Comparison of ENCODE assay signal across 1 cellular context in genomic region chr17:64509179-64509578, GRCh38.
TF ChIP-seq lines count a peak whose summit lies in the region.

No MANE protein-coding gene starts in this region.

TF ChIP-seq in H1, 55 proteins besides CTCF, POLR2A, EP300 and RAD21:
- no peak for TF ChIP-seq E2F6 (IDR thresholded peaks at IDR 0.05)
- no peak for TF ChIP-seq EZH2 (IDR thresholded peaks at IDR 0.05; ENCODE audit: low read depth, low read length, severe bottlenecking)
- TF ChIP-seq GABPA (IDR thresholded peaks at IDR 0.05; ENCODE audit: borderline replicate concordance, insufficient read depth, low read length) = no peak
- no peak for TF ChIP-seq SAP30 (IDR thresholded peaks at IDR 0.05; ENCODE audit: insufficient read depth, insufficient replicate concordance, low read length)
- no peak for TF ChIP-seq GTF2F1 (IDR thresholded peaks at IDR 0.05; ENCODE audit: borderline replicate concordance, low read depth, low read length)
- TF ChIP-seq PHF8 (conservative IDR thresholded peaks at IDR 0.05; ENCODE audit: low read depth, low read length) = no peak
- TF ChIP-seq BCL11A (IDR thresholded peaks at IDR 0.05; ENCODE audit: low read depth in 2 of 2, low read length in 2 of 2) = no peak
- no peak for TF ChIP-seq HDAC6 (IDR thresholded peaks at IDR 0.05; ENCODE audit: low read depth, low read length)
- TF ChIP-seq SRF (IDR thresholded peaks at IDR 0.05; ENCODE audit: low read depth, low read length) = no peak
